Comparison of ENCODE assay signal across 9 cellular contexts in the genomic region with DNA sequence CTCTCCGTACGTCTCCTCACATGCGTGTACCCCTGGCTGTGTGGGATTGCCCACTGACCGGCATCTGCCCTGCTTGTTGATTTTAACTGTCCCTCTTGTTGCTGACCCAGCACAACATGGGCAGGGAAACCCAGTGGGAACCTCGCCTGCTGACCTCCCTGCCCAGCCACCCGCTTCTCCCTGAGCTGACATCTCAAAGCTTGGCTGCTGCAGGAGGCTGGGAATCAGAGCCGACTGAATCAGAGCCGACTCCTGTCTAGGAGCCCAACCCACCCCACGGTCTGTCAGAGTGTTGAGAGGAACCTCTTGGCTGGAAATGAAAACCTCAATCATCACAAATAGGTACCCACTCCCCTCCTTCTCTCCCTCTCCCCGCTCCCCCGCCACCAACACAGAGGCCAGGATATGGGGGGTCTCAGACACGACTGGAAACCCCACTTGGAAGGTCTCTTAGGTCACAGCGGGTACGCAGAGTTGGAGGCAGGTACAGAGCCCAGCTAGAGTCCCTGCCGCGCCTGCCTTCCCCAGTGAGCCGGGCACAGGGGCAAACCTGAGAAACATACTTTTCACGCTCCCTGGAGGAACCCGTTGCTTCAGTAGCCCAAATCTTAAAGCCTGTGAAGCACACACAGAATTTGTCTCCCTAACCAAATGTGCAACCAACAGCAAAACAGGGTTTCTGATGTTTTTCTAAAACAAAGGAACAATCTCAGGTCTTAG. TPM values are rescaled to one million over a fixed set of nuclear protein-coding genes. Genes with fewer than 3 reads are reported as not detected.
A peak's percentile ranks its signal among the peaks of the same experiment; 100 is the strongest.
DNase-seq lines count a peak whose midpoint lies in the region; ATAC-seq, FAIRE-seq and TF ChIP-seq lines count a peak whose summit lies in the region.
"Had no signal": no experiment of that assay in that cellular context is flagged by ENCODE, and none has a peak within 500 bp of the region (broad histone marks: within the 10 kb centered on the region; RNA-seq: fewer than 3 reads in every experiment).

No MANE protein-coding gene starts in this region.

- CTCF ChIA-PET in activated naive CD4-positive, alpha-beta T cell treated with anti-CD3 and anti-CD28 coated beads for 36 hours (lab: Charles Lee): interaction anchor here (0.6 to 11.6 kb wide), 17 partner anchors 10 to 134 kb away, joined by 3 to 153 read pairs (median 4); no protein-coding TSS in a partner anchor

- H3K36me3 ChIP-seq in kidney (ENCODE audit: control insufficient read depth in 1 of 2, insufficient read depth in 2 of 2, low read length in 2 of 2) (no peaks in the 10 kb centered on the region), smooth muscle cell (ENCODE audit: low read depth) (no peaks in the 10 kb centered on the region)

- no peak overlapping the region for H2AFZ ChIP-seq in smooth muscle cell (ENCODE audit: low read depth)

- TF ChIP-seq CTCF in kidney (IDR thresholded peaks at IDR 0.05; ENCODE audit: borderline replicate concordance, extremely low read depth, insufficient read depth): no peak
- TF ChIP-seq CTCF in smooth muscle cell (IDR thresholded peaks at IDR 0.05; ENCODE audit: borderline replicate concordance, insufficient read depth, poor library complexity, severe bottlenecking): no peak

- peak; percentile 29 for DNase-seq in activated naive CD4-positive, alpha-beta T cell treated with anti-CD3 and anti-CD28 coated beads for 36 hours
- DNase-seq in activated naive CD4-positive, alpha-beta T cell treated with Interleukin-2 at 50 U/mL for 16 hours: no peak
- DNase-seq in activated naive CD4-positive, alpha-beta T cell treated with anti-CD3 and anti-CD28 coated beads, Interleukin-2, amount 50 U/mL, for 72 hours (ENCODE audit: low spot score in 2 of 2): no peak
- DNase-seq in kidney (no peak), smooth muscle cell (lab: John Stamatoyannopoulos, UW; ENCODE audit: unreplicated experiment) (no peak), DMS53 (lab: John Stamatoyannopoulos, UW) (no peak)

- H3K9me3 ChIP-seq in kidney (ENCODE audit: control insufficient read depth in 1 of 2, low read length in 2 of 2) (no peaks in the 10 kb centered on the region), smooth muscle cell (replicated peaks; ENCODE audit: low read depth) (no peaks in the 10 kb centered on the region)

- 87% methylated on average over 19 of the region's 19 CpGs for WGBS in smooth muscle cell (ENCODE audit: low lambda C conversion rate)

- H3K9me3 Mint-ChIP-seq in activated naive CD4-positive, alpha-beta T cell treated with anti-CD3 and anti-CD28 coated beads for 36 hours: no peaks in the 10 kb centered on the region
- H3K9me3 Mint-ChIP-seq in activated naive CD4-positive, alpha-beta T cell treated with anti-CD3 and anti-CD28 coated beads, Interleukin-2, amount 50 U/mL, for 72 hours: no peaks in the 10 kb centered on the region

- ATAC-seq in activated naive CD4-positive, alpha-beta T cell treated with anti-CD3 and anti-CD28 coated beads, Interleukin-2, amount 50 U/mL, for 72 hours: peak; percentile 50 to 56
- no peak for ATAC-seq in HG03439 (IDR thresholded peaks at IDR 0.05; ENCODE audit: unreplicated experiment)
- ATAC-seq in activated CD4-positive, CD25-positive, alpha-beta regulatory T cell treated with anti-CD3 and anti-CD28 coated beads, Interleukin-2, amount 50 U/mL, for 24 hours: no peak

- H3K27me3 ChIP-seq in smooth muscle cell (ENCODE audit: low read depth): peaks cover 68% of the 10 kb centered on the region

- peaks cover 65% of the 10 kb centered on the region for H3K4me1 Mint-ChIP-seq in activated naive CD4-positive, alpha-beta T cell treated with anti-CD3 and anti-CD28 coated beads for 36 hours (ENCODE audit: low read depth)

- H3K27ac Mint-ChIP-seq in activated naive CD4-positive, alpha-beta T cell treated with anti-CD3 and anti-CD28 coated beads for 36 hours: no peak overlapping the region
- peak overlapping the region in 1 of 2 donors; percentile 87 for H3K27ac Mint-ChIP-seq in activated naive CD4-positive, alpha-beta T cell treated with anti-CD3 and anti-CD28 coated beads, Interleukin-2, amount 50 U/mL, for 72 hours

- H3K27ac ChIP-seq in kidney (ENCODE audit: low read depth in 2 of 2, low read length in 2 of 2): peak overlapping the region in 1 of 2 donors; percentile 29
- H3K27ac ChIP-seq in smooth muscle cell (ENCODE audit: low read depth): no peak overlapping the region

- H3K9ac ChIP-seq in kidney (ENCODE audit: low read length in 2 of 2): peak overlapping the region in 1 of 2 donors; percentile 52
- H3K9ac ChIP-seq in smooth muscle cell (ENCODE audit: low read depth): no peak overlapping the region

- H3K27me3 Mint-ChIP-seq in activated naive CD4-positive, alpha-beta T cell treated with anti-CD3 and anti-CD28 coated beads for 36 hours (ENCODE audit: low read depth): no peaks in the 10 kb centered on the region

- intact Hi-C loops in activated naive CD4-positive, alpha-beta T cell treated with anti-CD3 and anti-CD28 coated beads for 36 hours (cut with micrococcal nuclease): loop anchor here (1.0 to 10.0 kb wide), 6 partner anchors 138 to 524 kb away; a partner anchor contains a TSS
- intact Hi-C loops in kidney (cut with DNase I): no loop called here

- H3K4me3 ChIP-seq in kidney (ENCODE audit: low read length in 2 of 2) (peak overlapping the region; percentile 59 to 67), smooth muscle cell (no peak overlapping the region)

- no peaks in the 10 kb centered on the region for H4K20me1 ChIP-seq in smooth muscle cell (ENCODE audit: low read depth)

- peak overlapping the region; percentile 53 for H3K4me2 ChIP-seq in smooth muscle cell

- H3K4me1 ChIP-seq in kidney (ENCODE audit: control insufficient read depth in 1 of 2, insufficient read depth in 1 of 2, low read depth in 1 of 2, low read length in 2 of 2): peaks cover 0 to 16% of the 10 kb centered on the region in 2 donors
- no peaks in the 10 kb centered on the region for H3K4me1 ChIP-seq in smooth muscle cell (ENCODE audit: low read depth)

- no peaks in the 10 kb centered on the region for H3K79me2 ChIP-seq in smooth muscle cell (ENCODE audit: low read depth)

- no peaks in the 10 kb centered on the region for H3F3A ChIP-seq in smooth muscle cell (ENCODE audit: low read depth)

- H3K36me3 Mint-ChIP-seq in activated naive CD4-positive, alpha-beta T cell treated with anti-CD3 and anti-CD28 coated beads for 36 hours (ENCODE audit: low read depth): no peaks in the 10 kb centered on the region
- H3K36me3 Mint-ChIP-seq in activated naive CD4-positive, alpha-beta T cell treated with anti-CD3 and anti-CD28 coated beads, Interleukin-2, amount 50 U/mL, for 72 hours: no peaks in the 10 kb centered on the region

- no peak for FAIRE-seq in kidney (lab: Jason Lieb, UNC)

- H3K4me3 Mint-ChIP-seq in activated naive CD4-positive, alpha-beta T cell treated with anti-CD3 and anti-CD28 coated beads for 36 hours: peak overlapping the region; percentile 78

RNA-seq across cellular contexts. Expression of a gene that starts 0.8 kb away (rescaled TPM):
- 1 to 10 TPM; 1.1 to 1.3 TPM for total RNA-seq in activated naive CD4-positive, alpha-beta T cell treated with anti-CD3 and anti-CD28 coated beads for 36 hours
- under 1 TPM; 0.43 to 0.46 TPM for total RNA-seq in activated naive CD4-positive, alpha-beta T cell treated with anti-CD3 and anti-CD28 coated beads, Interleukin-2, amount 50 U/mL, for 72 hours
- 3.1 TPM for total RNA-seq in kidney
- polyA plus RNA-seq in kidney (ENCODE audit: insufficient read depth, low read depth, low replicate concordance): 0.17 TPM
- 0.09 TPM in 2 replicates for total RNA-seq in smooth muscle cell
- not detected in 2 replicates for polyA plus RNA-seq in smooth muscle cell
- polyA plus RNA-seq: AG04450 had no signal

Comparison
In these comparisons a context has a peak if more than half of its experiments do, and no peak if none do; other contexts are left out.
1. ATAC-seq: peak in activated naive CD4-positive, alpha-beta T cell treated with anti-CD3 and anti-CD28 coated beads, Interleukin-2, amount 50 U/mL, for 72 hours (2 of 2); none in HG03439 (single experiment) and activated CD4-positive, CD25-positive, alpha-beta regulatory T cell treated with anti-CD3 and anti-CD28 coated beads, Interleukin-2, amount 50 U/mL, for 24 hours (0 of 2).